Comparison of ENCODE assay signal across 14 cellular contexts in the genomic region with DNA sequence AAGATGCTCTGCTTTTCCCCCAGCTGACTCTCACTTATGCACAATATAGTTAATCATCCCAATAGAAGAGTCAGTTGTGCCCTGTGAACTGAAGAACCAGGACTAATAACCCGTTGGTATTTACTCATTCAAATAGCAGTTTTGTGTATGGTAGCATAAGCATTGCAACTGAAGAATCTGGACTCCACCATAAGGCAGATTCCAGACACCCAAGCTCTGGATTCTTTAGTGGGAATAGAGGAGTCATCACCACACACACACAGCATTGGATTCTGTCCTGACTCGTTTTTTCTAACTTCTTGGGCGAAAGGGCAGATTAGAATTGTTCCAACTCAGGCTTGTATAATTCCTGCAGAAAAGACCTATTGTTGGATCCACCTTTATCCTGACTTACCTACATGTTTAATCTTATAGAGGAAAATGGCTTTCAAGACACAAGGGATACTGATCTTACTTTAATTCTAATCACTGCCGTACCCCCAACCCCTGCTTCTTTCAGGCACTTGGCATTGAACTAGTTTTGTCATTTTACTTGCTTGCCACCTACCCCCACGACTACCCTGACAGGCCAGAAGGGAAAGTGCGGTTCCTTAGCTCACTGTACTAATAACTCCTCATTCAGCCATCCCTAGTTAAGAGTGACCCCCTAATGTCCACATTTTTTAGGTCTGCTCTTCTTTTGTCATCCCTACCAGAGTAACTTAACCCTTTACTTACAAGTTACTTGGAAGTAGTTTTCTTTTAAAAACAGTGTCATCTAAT. TPM values are rescaled to one million over a fixed set of nuclear protein-coding genes. Genes with fewer than 3 reads are reported as not detected.
A peak's percentile ranks its signal among the peaks of the same experiment; 100 is the strongest.
DNase-seq lines count a peak whose midpoint lies in the region; ATAC-seq, FAIRE-seq and TF ChIP-seq lines count a peak whose summit lies in the region.
"Had no signal": no experiment of that assay in that cellular context is flagged by ENCODE, and none has a peak within 500 bp of the region (broad histone marks: within the 10 kb centered on the region; RNA-seq: fewer than 3 reads in every experiment).

No MANE protein-coding gene starts in this region.

- H2AFZ ChIP-seq in mesenchymal stem cell (ENCODE audit: low read depth, low read length) = no peak overlapping the region

- H3K4me1 ChIP-seq in A549 (peaks cover 44% of the 10 kb centered on the region), endodermal cell (ENCODE audit: control insufficient read depth, insufficient read depth, low read length) (no peaks in the 10 kb centered on the region), mesenchymal stem cell (ENCODE audit: control insufficient read depth, insufficient read depth, low read depth, low read length) (peaks cover 4% of the 10 kb centered on the region)
- H3K4me1 ChIP-seq: SJCRH30 had no signal

- TF ChIP-seq RAD21 in A549 (conservative IDR thresholded peaks at IDR 0.05 in 1 of 2, IDR thresholded peaks at IDR 0.05 in 1 of 2) = no peak

- H3K4me2 ChIP-seq in A549 (0 out of 3 replicates have a peak overlapping the region, but pooled peaks have one; percentile 1), mesenchymal stem cell (ENCODE audit: low read length, poor library complexity, severe bottlenecking) (no peak overlapping the region)

- H3K9ac ChIP-seq in endodermal cell (ENCODE audit: extremely low read depth, low read length, poor library complexity, severe bottlenecking) = no peak overlapping the region
- peak overlapping the region; percentile 44 for H3K9ac ChIP-seq in mesenchymal stem cell (ENCODE audit: low read length)

- no peak overlapping the region for H3K4me3 ChIP-seq in A549
- no peak overlapping the region for H3K4me3 ChIP-seq in endodermal cell (ENCODE audit: low read length)
- peak overlapping the region in 1 of 2 experiments; percentile 48 for H3K4me3 ChIP-seq in mesenchymal stem cell (ENCODE audit: insufficient read depth in 1 of 2, low read depth in 1 of 2, low read length in 2 of 2)
- H3K4me3 ChIP-seq: SJCRH30 had no signal

- peak overlapping the region in 1 of 2 experiments; percentile 34 for H3K18ac ChIP-seq in mesenchymal stem cell (ENCODE audit: low read depth in 1 of 2, low read length in 2 of 2)

- WGBS in A549 (ENCODE audit: missing lambda C conversion rate) = 66% methylated on average over 6 of the region's 6 CpGs
- 90 to 96% methylated on average over 3 to 6 of the region's 6 CpGs for WGBS in endodermal cell (ENCODE audit: insufficient coverage in 1 of 2, insufficient read length in 1 of 2), 2 experiments
- WGBS in mesenchymal stem cell = 74% methylated on average over 4 of the region's 6 CpGs

- TF ChIP-seq CTCF in A549 (IDR thresholded peaks at IDR 0.05) (no peak), endodermal cell (conservative IDR thresholded peaks at IDR 0.05) (no peak)
- TF ChIP-seq CTCF in CD4-positive, alpha-beta T cell (IDR thresholded peaks at IDR 0.05) = no peak

- no peak overlapping the region for H2BK120ac ChIP-seq in mesenchymal stem cell (ENCODE audit: low read depth, low read length)

- POLR2A ChIA-PET in A549 (lab: Yijun Ruan, JAX) = interaction anchor here (1.1 kb wide), 1 partner anchor 42 kb away, joined by 4 read pairs; a partner anchor contains a TSS
- POLR2A ChIA-PET in CD4-positive, alpha-beta T cell (lab: Charles Lee) = interaction anchor here (0.6 kb wide), 1 partner anchor 24 kb away, joined by 3 read pairs; no protein-coding TSS in a partner anchor

- H4K91ac ChIP-seq in mesenchymal stem cell (ENCODE audit: low read length) = no peak overlapping the region

- H2BK12ac ChIP-seq in mesenchymal stem cell (ENCODE audit: low read length in 2 of 2) = peak overlapping the region in 1 of 2 experiments; percentile 77

- peak overlapping the region; percentile 17 for H3K27ac Mint-ChIP-seq in endodermal cell
- H3K27ac Mint-ChIP-seq in CD4-positive, alpha-beta T cell = no peak overlapping the region
- H3K27ac Mint-ChIP-seq: activated CD4-positive, alpha-beta memory T cell treated with anti-CD3 and anti-CD28 coated beads for 36 hours had no signal

- no peak overlapping the region for H3K27ac ChIP-seq in A549
- no peak overlapping the region for H3K27ac ChIP-seq in endodermal cell (ENCODE audit: low read depth, low read length)
- H3K27ac ChIP-seq in mesenchymal stem cell (ENCODE audit: low read length, poor library complexity, severe bottlenecking) = no peak overlapping the region
- no peak overlapping the region for H3K27ac ChIP-seq in CD4-positive, alpha-beta T cell (ENCODE audit: low read depth, low read length)
- H3K27ac ChIP-seq: neutrophil, SJCRH30 had no signal

- H3K4ac ChIP-seq in mesenchymal stem cell (ENCODE audit: low read depth in 1 of 2, low read length in 2 of 2) = no peak overlapping the region

- H2AK5ac ChIP-seq in mesenchymal stem cell (ENCODE audit: low read length, severe bottlenecking) = no peak overlapping the region

- H2BK5ac ChIP-seq in mesenchymal stem cell (ENCODE audit: low read depth, low read length, poor library complexity, severe bottlenecking) = no peak overlapping the region

- H3K36me3 ChIP-seq in endodermal cell (ENCODE audit: control insufficient read depth, insufficient read depth, low read length) = peaks cover 22% of the 10 kb centered on the region
- peaks cover 0 to 3% of the 10 kb centered on the region in 2 experiments for H3K36me3 ChIP-seq in mesenchymal stem cell (ENCODE audit: control insufficient read depth in 1 of 2, insufficient read depth in 2 of 2, low read depth in 1 of 2, low read length in 2 of 2)
- H3K36me3 ChIP-seq: neutrophil, SJCRH30 had no signal

- no peak overlapping the region for H3K4me3 Mint-ChIP-seq in endodermal cell
- no peak overlapping the region for H3K4me3 Mint-ChIP-seq in CD4-positive, alpha-beta T cell
- H3K4me3 Mint-ChIP-seq: activated CD4-positive, alpha-beta memory T cell treated with anti-CD3 and anti-CD28 coated beads for 36 hours had no signal

- intact Hi-C loops in CD4-positive, alpha-beta T cell (cut with DNase I, micrococcal nuclease) = no loop called here

- H3K9me3 ChIP-seq in A549 (no peaks in the 10 kb centered on the region), endodermal cell (ENCODE audit: control insufficient read depth, low read length) (peaks cover 30% of the 10 kb centered on the region), mesenchymal stem cell (ENCODE audit: control insufficient read depth, low read length) (no peaks in the 10 kb centered on the region)
- H3K9me3 ChIP-seq in CD4-positive, alpha-beta T cell (ENCODE audit: control insufficient read depth, low read length) = no peaks in the 10 kb centered on the region
- H3K9me3 ChIP-seq: neutrophil, SJCRH30 had no signal

- no peak for FAIRE-seq in A549 (lab: Jason Lieb, UNC)

- H3K9me3 Mint-ChIP-seq in endodermal cell = peaks cover 25% of the 10 kb centered on the region
- no peaks in the 10 kb centered on the region for H3K9me3 Mint-ChIP-seq in CD4-positive, alpha-beta T cell
- H3K9me3 Mint-ChIP-seq: activated CD4-positive, alpha-beta memory T cell treated with anti-CD3 and anti-CD28 coated beads for 36 hours had no signal

- H3K14ac ChIP-seq in mesenchymal stem cell (ENCODE audit: low read length in 2 of 2) = no peak overlapping the region

- no peaks in the 10 kb centered on the region for H3K27me3 Mint-ChIP-seq in endodermal cell (ENCODE audit: insufficient read depth)
- H3K27me3 Mint-ChIP-seq in CD4-positive, alpha-beta T cell = no peaks in the 10 kb centered on the region
- H3K27me3 Mint-ChIP-seq: activated CD4-positive, alpha-beta memory T cell treated with anti-CD3 and anti-CD28 coated beads for 36 hours had no signal

- DNase-seq in A549 (ENCODE audit: low read depth in 1 of 2, low spot score in 1 of 2) = no peak
- peak; percentile 35 for DNase-seq in NCI-H226
- no peak for DNase-seq in endodermal cell
- peak; percentile 72 for DNase-seq in mesenchymal stem cell
- DNase-seq in stimulated activated CD8-positive, alpha-beta memory T cell treated with anti-CD3 and anti-CD28 coated beads, Interleukin-4, amount 100 ng/mL, for 48 hours = no peak
- no peak for DNase-seq in CD4-positive, alpha-beta T cell
- DNase-seq in NCI-H446 (lab: John Stamatoyannopoulos, UW) = no peak
- DNase-seq: activated CD4-positive, alpha-beta memory T cell treated with anti-CD3 and anti-CD28 coated beads for 36 hours; hypothalamus; NCI-H2029 treated with DMSO at 0.1 percent for 48 hours; SJCRH30; stimulated activated CD4-positive, alpha-beta T cell treated with anti-CD3 and anti-CD28 coated beads, Interleukin-12 subunit alpha, Interleukin-12 subunit beta, amount 100 ng/mL, for 4 hours had no signal

- peaks cover 26% of the 10 kb centered on the region for H3K79me1 ChIP-seq in mesenchymal stem cell (replicated peaks; ENCODE audit: low read length, poor library complexity, severe bottlenecking)

- no peak for TF ChIP-seq POLR2A in A549 (IDR thresholded peaks at IDR 0.05; ENCODE audit: low read length)

- H3K23ac ChIP-seq in mesenchymal stem cell (ENCODE audit: low read length in 2 of 2) = no peak overlapping the region

- H3K36me3 Mint-ChIP-seq in endodermal cell (ENCODE audit: low read depth) = peaks cover 30% of the 10 kb centered on the region
- H3K36me3 Mint-ChIP-seq in CD4-positive, alpha-beta T cell (ENCODE audit: low read depth) = no peaks in the 10 kb centered on the region
- H3K36me3 Mint-ChIP-seq: activated CD4-positive, alpha-beta memory T cell treated with anti-CD3 and anti-CD28 coated beads for 36 hours had no signal

- TF ChIP-seq EP300 in A549 (IDR thresholded peaks at IDR 0.05) = no peak

- ATAC-seq in A549 (peak; percentile 37 to 42; a peak in 3 of 6 replicates), GM21360 (IDR thresholded peaks at IDR 0.05; ENCODE audit: unreplicated experiment) (no peak)
- no peak for ATAC-seq in CD4-positive, alpha-beta T cell (ENCODE audit: poor library complexity)

- no peak overlapping the region for H2BK15ac ChIP-seq in mesenchymal stem cell (ENCODE audit: low read depth, poor library complexity, severe bottlenecking)

- no peak overlapping the region for H4K8ac ChIP-seq in mesenchymal stem cell (ENCODE audit: low read length)

- H3K27me3 ChIP-seq in endodermal cell (ENCODE audit: control insufficient read depth, insufficient read depth, low read length, poor library complexity, severe bottlenecking) = no peaks in the 10 kb centered on the region
- H3K27me3 ChIP-seq in mesenchymal stem cell (ENCODE audit: control insufficient read depth in 1 of 2, insufficient read depth in 1 of 2, low read length in 2 of 2) = no peaks in the 10 kb centered on the region
- H3K27me3 ChIP-seq in CD4-positive, alpha-beta T cell (ENCODE audit: control insufficient read depth, insufficient read depth, low read length) = no peaks in the 10 kb centered on the region
- H3K27me3 ChIP-seq: neutrophil, SJCRH30 had no signal

- peaks cover 3% of the 10 kb centered on the region for H3K4me1 Mint-ChIP-seq in endodermal cell
- H3K4me1 Mint-ChIP-seq in CD4-positive, alpha-beta T cell (ENCODE audit: low read depth) = peaks cover 64% of the 10 kb centered on the region

- CTCF ChIA-PET in A549 (lab: Yijun Ruan, JAX) = interaction anchor here (0.6 to 2.0 kb wide), 5 partner anchors 8 to 63 kb away, joined by 3 to 8 read pairs (median 3); no protein-coding TSS in a partner anchor
- CTCF ChIA-PET in CD4-positive, alpha-beta T cell (lab: Charles Lee) = no interaction called here

RNA-seq across cellular contexts. Expression of a gene that starts 42.2 kb away (rescaled TPM):
- polyA plus RNA-seq in A549 (2011; rRNA removed) = 12.2 and 16.8 TPM in 2 replicates
- 3.3 and 3.7 TPM in 2 replicates for polyA plus RNA-seq in A549 (2012; cell fraction: cytosol; rRNA removed)
- polyA plus RNA-seq in A549 (2012; cell fraction: nucleus; rRNA removed) = 1.6 and 2.7 TPM in 2 replicates
- polyA plus RNA-seq in A549 (2017; fragmentation: RNase III; extraction: RNeasy Plus Mini Kit Qiagen cat#74134 plus additional on column Dnase treatment) = 13.8 to 15.5 TPM (median 14.8 TPM) in 3 replicates
- 4.0 and 4.2 TPM in 2 replicates for polyA minus RNA-seq in A549 (2011; rRNA and poly(A)+ RNA removed)
- total RNA-seq in endodermal cell = 1 to 10 TPM; 6.3 to 6.9 TPM
- 11.6 TPM for polyA plus RNA-seq in endodermal cell (2013, experiment 1 of 2)
- 9.2 TPM for polyA plus RNA-seq in endodermal cell (2013, experiment 2 of 2)
- polyA plus RNA-seq in mesenchymal stem cell (2013, experiment 1 of 2) = 6.8 TPM
- 7.0 TPM for polyA plus RNA-seq in mesenchymal stem cell (2013, experiment 2 of 2)
- total RNA-seq in CD4-positive, alpha-beta T cell = 1 to 10 TPM; 3.2 to 3.8 TPM

RNA-seq across cellular contexts. Expression of a gene that starts 42.4 kb away (rescaled TPM):
- 2,933 and 3,149 TPM in 2 replicates for polyA plus RNA-seq in A549 (2011; rRNA removed)
- 4,919 and 4,999 TPM in 2 replicates for polyA plus RNA-seq in A549 (2012; cell fraction: cytosol; rRNA removed)
- polyA plus RNA-seq in A549 (2012; cell fraction: nucleus; rRNA removed) = 2,649 and 2,666 TPM in 2 replicates
- polyA plus RNA-seq in A549 (2017; fragmentation: RNase III; extraction: RNeasy Plus Mini Kit Qiagen cat#74134 plus additional on column Dnase treatment) = 2,088 to 2,178 TPM (median 2,158 TPM) in 3 replicates
- 1,758 and 1,776 TPM in 2 replicates for polyA minus RNA-seq in A549 (2011; rRNA and poly(A)+ RNA removed)
- total RNA-seq in endodermal cell = 1,000 to 10,000 TPM; 2,011 to 2,129 TPM
- 3,347 TPM for polyA plus RNA-seq in endodermal cell (2013, experiment 1 of 2)
- polyA plus RNA-seq in endodermal cell (2013, experiment 2 of 2) = 3,114 TPM
- polyA plus RNA-seq in mesenchymal stem cell (2013, experiment 1 of 2) = 2,527 TPM
- polyA plus RNA-seq in mesenchymal stem cell (2013, experiment 2 of 2) = 2,464 TPM
- total RNA-seq in CD4-positive, alpha-beta T cell = 1,000 to 10,000 TPM; 2,331 to 2,343 TPM

Comparison
In these comparisons a context has a peak if more than half of its experiments do, and no peak if none do; other contexts are left out.
1. ATAC-seq: peak in A549 (2 of 2); none in CD4-positive, alpha-beta T cell (single experiment) and GM21360 (single experiment).
2. DNase-seq: peak in NCI-H226 (single experiment) and mesenchymal stem cell (single experiment); none in A549 (0 of 2), endodermal cell (single experiment), stimulated activated CD8-positive, alpha-beta memory T cell treated with anti-CD3 and anti-CD28 coated beads, Interleukin-4, amount 100 ng/mL, for 48 hours (single experiment), CD4-positive, alpha-beta T cell (0 of 10) and NCI-H446 (0 of 2).